Comparison of ENCODE assay signal across 23 cellular contexts in the genomic region with DNA sequence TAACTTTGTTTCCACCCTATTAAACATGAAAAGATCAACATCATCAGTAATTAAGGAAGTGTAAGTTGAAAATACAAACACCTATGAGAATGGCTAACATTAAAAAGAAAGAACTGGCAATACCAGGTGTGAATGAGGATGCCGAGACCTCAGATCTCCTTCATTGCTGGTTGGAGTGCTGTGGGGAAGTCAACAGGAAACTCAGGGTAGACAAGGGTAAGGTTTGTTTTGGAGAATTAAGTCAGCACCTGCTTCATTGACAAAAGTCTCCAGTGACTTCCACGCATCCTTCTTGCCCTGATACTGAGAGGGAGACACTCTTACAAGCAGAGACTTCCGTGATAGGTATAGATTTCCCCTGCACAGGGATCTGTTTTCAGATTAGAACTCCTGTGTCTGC.
DNase-seq lines count a peak whose midpoint lies in the region; ATAC-seq and TF ChIP-seq lines count a peak whose summit lies in the region.
"Had no signal": no experiment of that assay in that cellular context is flagged by ENCODE, and none has a peak within 500 bp of the region (broad histone marks: within the 10 kb centered on the region; RNA-seq: fewer than 3 reads in every experiment).

No MANE protein-coding gene starts in this region.

- ATAC-seq in left colon, result peak; percentile 38
- no peak for ATAC-seq in HG02610 (IDR thresholded peaks at IDR 0.05; ENCODE audit: unreplicated experiment)
- ATAC-seq: SK-N-SH treated with all-trans-retinoic acid at 6 μM for 48 hours, T-cell had no signal

- peaks cover 0 to 4% of the 10 kb centered on the region in 2 donors for H3K4me1 ChIP-seq in right atrium auricular region

- no peaks in the 10 kb centered on the region for H3K36me3 ChIP-seq in right atrium auricular region
- H3K36me3 ChIP-seq: HAP-1, Peyer's patch had no signal

- H3K36me3 Mint-ChIP-seq in type B pancreatic cell, result no peaks in the 10 kb centered on the region
- no peaks in the 10 kb centered on the region for H3K36me3 Mint-ChIP-seq in activated CD4-positive, alpha-beta T cell treated with anti-CD3 and anti-CD28 coated beads, Interleukin-2, amount 10 ng/mL, durations not matched to agents 7 days and 5 days (ENCODE audit: low read depth)
- H3K36me3 Mint-ChIP-seq: T-cell had no signal

- intact Hi-C loops in left colon (cut with DNase I, micrococcal nuclease), result no loop called here

- TF ChIP-seq CTCF in type B pancreatic cell (conservative IDR thresholded peaks at IDR 0.05), result no peak
- TF ChIP-seq CTCF in right atrium auricular region (IDR thresholded peaks at IDR 0.05), result no peak

- H3K27ac ChIP-seq in right atrium auricular region, result no peak overlapping the region
- H3K27ac ChIP-seq: 22Rv1, GM23248, Peyer's patch had no signal

- no peaks in the 10 kb centered on the region for H3K27me3 Mint-ChIP-seq in type B pancreatic cell
- no peaks in the 10 kb centered on the region for H3K27me3 Mint-ChIP-seq in activated CD4-positive, alpha-beta T cell treated with anti-CD3 and anti-CD28 coated beads, Interleukin-2, amount 10 ng/mL, durations not matched to agents 7 days and 5 days
- H3K27me3 Mint-ChIP-seq: IgD-negative memory B cell, T-cell had no signal

- H3K4me1 Mint-ChIP-seq in type B pancreatic cell (ENCODE audit: unreplicated experiment), result peaks cover 19% of the 10 kb centered on the region
- peaks cover 5% of the 10 kb centered on the region for H3K4me1 Mint-ChIP-seq in activated CD4-positive, alpha-beta T cell treated with anti-CD3 and anti-CD28 coated beads, Interleukin-2, amount 10 ng/mL, durations not matched to agents 7 days and 5 days

- no peaks in the 10 kb centered on the region for H3K27me3 ChIP-seq in right atrium auricular region
- H3K27me3 ChIP-seq: Peyer's patch had no signal

- H3K4me3 Mint-ChIP-seq in type B pancreatic cell, result no peak overlapping the region
- no peak overlapping the region for H3K4me3 Mint-ChIP-seq in activated CD4-positive, alpha-beta T cell treated with anti-CD3 and anti-CD28 coated beads, Interleukin-2, amount 10 ng/mL, durations not matched to agents 7 days and 5 days
- H3K4me3 Mint-ChIP-seq: CD14-positive monocyte, IgD-negative memory B cell, T-cell had no signal

- POLR2A ChIA-PET in activated CD4-positive, alpha-beta T cell treated with anti-CD3 and anti-CD28 coated beads, Interleukin-2, amount 10 ng/mL, durations not matched to agents 7 days and 5 days (lab: Charles Lee), result no interaction called here

- H3K9me3 ChIP-seq in right atrium auricular region, result no peaks in the 10 kb centered on the region
- H3K9me3 ChIP-seq: HAP-1, Peyer's patch had no signal

- CTCF ChIA-PET in activated CD4-positive, alpha-beta T cell treated with anti-CD3 and anti-CD28 coated beads, Interleukin-2, amount 10 ng/mL, durations not matched to agents 7 days and 5 days (lab: Charles Lee), result interaction anchor here (1.1 to 3.7 kb wide), 2 partner anchors 12 to 15 kb away, joined by 3 to 13 read pairs; no protein-coding TSS in a partner anchor

- DNase-seq in NCI-H1417 (lab: John Stamatoyannopoulos, UW) (peak in 2 of 3 experiments; percentile 36 to 68), NCI-H1417 treated with DMSO at 0.1 percent for 48 hours (lab: John Stamatoyannopoulos, UW) (no peak), NCI-H69 (lab: John Stamatoyannopoulos, UW) (peak; percentile 27), left colon (no peak), type B pancreatic cell (ENCODE audit: extremely low spot score, unreplicated experiment) (no peak), right atrium auricular region (ENCODE audit: low spot score) (no peak)
- DNase-seq in activated CD4-positive, alpha-beta T cell treated with anti-CD3 and anti-CD28 coated beads, Interleukin-2, amount 10 ng/mL, durations not matched to agents 7 days and 5 days, result no peak
- DNase-seq: EL, GF-D8, GM23248, Karpas-422, NCI-H187, NCI-H2107, NCI-H446 treated with DMSO at 0.1 percent for 48 hours, NCI-H526 treated with DMSO at 0.1 percent for 48 hours, Peyer's patch, T-cell had no signal

- no peak overlapping the region for H3K4me3 ChIP-seq in right atrium auricular region
- H3K4me3 ChIP-seq: GM23248, HAP-1, Peyer's patch had no signal

- peaks cover 7% of the 10 kb centered on the region for H3K9me3 Mint-ChIP-seq in type B pancreatic cell
- H3K9me3 Mint-ChIP-seq in activated CD4-positive, alpha-beta T cell treated with anti-CD3 and anti-CD28 coated beads, Interleukin-2, amount 10 ng/mL, durations not matched to agents 7 days and 5 days, result peaks cover 2% of the 10 kb centered on the region
- H3K9me3 Mint-ChIP-seq: IgD-negative memory B cell, T-cell had no signal

- peak overlapping the region; percentile 12 for H3K27ac Mint-ChIP-seq in type B pancreatic cell
- H3K27ac Mint-ChIP-seq in activated CD4-positive, alpha-beta T cell treated with anti-CD3 and anti-CD28 coated beads, Interleukin-2, amount 10 ng/mL, durations not matched to agents 7 days and 5 days, result no peak overlapping the region
- H3K27ac Mint-ChIP-seq: IgD-negative memory B cell, T-cell had no signal

Comparison
In these comparisons a context has a peak if more than half of its experiments do, and no peak if none do; other contexts are left out.
1. DNase-seq: peak in NCI-H1417 (2 of 3) and NCI-H69 (single experiment); none in NCI-H1417 treated with DMSO at 0.1 percent for 48 hours (single experiment), left colon (0 of 2), type B pancreatic cell (single experiment), activated CD4-positive, alpha-beta T cell treated with anti-CD3 and anti-CD28 coated beads, Interleukin-2, amount 10 ng/mL, durations not matched to agents 7 days and 5 days (single experiment) and right atrium auricular region (single experiment).